In genomic region chr1:43298055-43298454, GRCh38 we compare ENCODE assay signal across 2 cellular contexts.
TF ChIP-seq lines count a peak whose summit lies in the region.

No MANE protein-coding gene starts in this region.

TF ChIP-seq in WTC11, 78 proteins besides CTCF, POLR2A, EP300 and RAD21 (continued from another document):
- no peak for TF ChIP-seq KAT7 (CRISPR knock-in tag; IDR thresholded peaks at IDR 0.05; ENCODE audit: borderline replicate concordance)
TF ChIP-seq in WTC11: peak in this region for 0.

TF ChIP-seq in neural cell, 6 proteins besides CTCF, POLR2A, EP300 and RAD21 (continued from another document):
- peak; percentile 92 for TF ChIP-seq REST (IDR thresholded peaks at IDR 0.05; ENCODE audit: borderline replicate concordance)
